ENCODE assay signal across 24 cellular contexts in genomic region chrX:24603191-24603590, GRCh38.
"Had no signal": no experiment of that assay in that cellular context is flagged by ENCODE, and none has a peak within 500 bp of the region (broad histone marks: within the 10 kb centered on the region; RNA-seq: fewer than 3 reads in every experiment).

No MANE protein-coding gene starts in this region.

- H3K4me1 ChIP-seq: stomach, suprapubic skin, testis, thyroid gland, tibial artery, tibial nerve, transverse colon, upper lobe of left lung, upper lobe of right lung, uterus, vagina had no signal

- FAIRE-seq: urothelium cell line had no signal

- H3K9me3 ChIP-seq: stomach, suprapubic skin, testis, thoracic aorta, thyroid gland, tibial artery, tibial nerve, transverse colon, upper lobe of left lung, upper lobe of right lung, uterus, vagina had no signal

- H3K4me3 ChIP-seq: stomach, suprapubic skin, testis, thoracic aorta, thyroid gland, tibial artery, tibial nerve, transverse colon, upper lobe of left lung, upper lobe of right lung, uterus, vagina had no signal

- H3K27me3 ChIP-seq: suprapubic skin, testis, tibial artery, tibial nerve, transverse colon, upper lobe of left lung, upper lobe of right lung, uterus, vagina had no signal

- H3K27ac ChIP-seq: stomach, suprapubic skin, testis, thoracic aorta, thyroid gland, tibial artery, tibial nerve, transverse colon, upper lobe of left lung, upper lobe of right lung, uterus, vagina had no signal

- H3K36me3 ChIP-seq: stomach, suprapubic skin, thoracic aorta, thyroid gland, tibial artery, tibial nerve, transverse colon, upper lobe of left lung, upper lobe of right lung, uterus, vagina had no signal

- DNase-seq: stimulated activated CD4-positive, alpha-beta T cell treated with anti-CD3 and anti-CD28 coated beads, Interleukin-2, amount 100 ng/mL, for 48 hours; stimulated activated CD4-positive, alpha-beta T cell treated with anti-CD3 and anti-CD28 coated beads, Interleukin-4, amount 100 ng/mL, for 1 hour; stimulated activated CD4-positive, alpha-beta T cell treated with anti-CD3 and anti-CD28 coated beads, Interleukin-4, amount 100 ng/mL, for 24 hours; stimulated activated CD4-positive, alpha-beta T cell treated with anti-CD3 and anti-CD28 coated beads, Interleukin-4, amount 100 ng/mL, for 4 hours; stimulated activated CD8-positive, alpha-beta memory T cell treated with anti-CD3 and anti-CD28 coated beads, Interleukin-4, amount 100 ng/mL, for 48 hours; stimulated activated naive B cell treated with anti-CD40 and anti-IgM and Interleukin-4, amounts not matched to agents 10 μg/mL and 1 μg/mL and 100 μg/mL, for 72 hours; stimulated activated naive CD4-positive, alpha-beta T cell; stimulated activated naive CD4-positive, alpha-beta T cell treated with Interleukin-2 at 50 U/mL for 16 hours; stimulated activated naive CD8-positive, alpha-beta T cell treated with anti-CD3 and anti-CD28 coated beads, Interleukin-15, amount 100 ng/mL, for 72 hours; stimulated activated naive CD8-positive, alpha-beta T cell treated with anti-CD3 and anti-CD28 coated beads, Interleukin-15, Interleukin-2, amounts not matched to agents 100 U/mL and 50 U/mL, for 24 hours; stomach; substantia nigra; testis; thyroid gland; tibial artery; transverse colon; upper lobe of left lung; upper lobe of right lung; uterus had no signal
